18 cellular contexts compared by ENCODE assay signal in the genomic region with DNA sequence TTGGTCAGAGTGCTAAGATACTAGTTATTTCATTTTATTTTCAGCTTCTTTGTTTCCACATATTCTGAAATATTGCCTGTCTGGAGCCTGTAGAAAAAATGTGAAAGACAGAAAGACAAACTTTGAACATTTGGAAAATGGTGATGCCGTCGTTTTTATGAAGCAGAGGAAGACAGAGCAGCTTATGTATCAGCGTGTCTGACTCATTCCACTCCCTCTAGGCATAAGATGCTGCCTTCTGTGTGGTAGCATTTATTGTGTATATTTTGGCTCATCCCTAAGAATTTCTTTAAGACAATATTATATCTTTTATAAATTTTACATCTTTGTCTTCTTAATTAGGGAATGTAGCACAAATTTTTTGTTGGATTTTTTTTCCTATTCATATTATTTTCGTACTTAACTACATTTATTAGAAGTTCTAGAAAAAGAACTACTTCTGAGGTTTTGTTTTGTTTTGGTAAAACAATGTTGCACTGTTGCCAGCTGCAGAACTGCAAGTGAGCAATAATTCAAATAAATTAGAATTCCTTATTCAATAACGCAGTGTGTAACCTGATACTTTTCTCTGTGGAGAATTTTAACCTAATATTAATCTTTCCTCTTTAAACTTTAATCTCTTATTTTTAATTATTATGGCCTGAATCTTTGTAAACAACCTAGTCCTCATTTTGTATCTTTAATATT.
A peak's percentile ranks its signal among the peaks of the same experiment; 100 is the strongest.
DNase-seq lines count a peak whose midpoint lies in the region; ATAC-seq and TF ChIP-seq lines count a peak whose summit lies in the region.
"Had no signal": no experiment of that assay in that cellular context is flagged by ENCODE, and none has a peak within 500 bp of the region (broad histone marks: within the 10 kb centered on the region; RNA-seq: fewer than 3 reads in every experiment).

No MANE protein-coding gene starts in this region.

- peak; percentile 8 for DNase-seq in ACHN
- peak; percentile 69 for DNase-seq in HT1080 (ENCODE audit: low read depth)
- DNase-seq in brain microvascular endothelial cell, result peak; percentile 57
- DNase-seq in globus pallidus (ENCODE audit: low spot score), result peak; percentile 50
- no peak for DNase-seq in ureter (ENCODE audit: low spot score)
- DNase-seq in DMS53 treated with DMSO at 0.1 percent for 48 hours (lab: John Stamatoyannopoulos, UW; ENCODE audit: unreplicated experiment), result no peak
- no peak for DNase-seq in CD8-positive, alpha-beta T cell
- DNase-seq in effector memory CD4-positive, alpha-beta T cell, result no peak
- DNase-seq: activated CD4-positive, alpha-beta T cell treated with anti-CD3 and anti-CD28 coated beads for 36 hours; activated T-cell treated with anti-CD3 and anti-CD28 coated beads, Interleukin-2, amount 50 U/mL, for 72 hours; NCI-H1930; nephron progenitor cell; NK-92 treated with Interleukin-12 subunit alpha and Interleukin-12 subunit beta, amount 100 ng/mL, for 24 hours; T-cell had no signal

- H3K27ac ChIP-seq in brain microvascular endothelial cell, result no peak overlapping the region
- no peak overlapping the region for H3K27ac ChIP-seq in CD8-positive, alpha-beta T cell (ENCODE audit: low read depth, low read length)
- H3K27ac ChIP-seq in effector memory CD4-positive, alpha-beta T cell (ENCODE audit: insufficient read depth, low read length, poor library complexity, severe bottlenecking), result no peak overlapping the region
- H3K27ac ChIP-seq: BLaER1, gastroesophageal sphincter had no signal

- POLR2A ChIA-PET in CD8-positive, alpha-beta T cell (lab: Charles Lee), result interaction anchor here (0.6 to 0.9 kb wide), 3 partner anchors 346 to 509 kb away, joined by 3 read pairs; no protein-coding TSS in a partner anchor

- no peak overlapping the region for H3K4me3 Mint-ChIP-seq in CD8-positive, alpha-beta T cell
- H3K4me3 Mint-ChIP-seq: activated CD4-positive, alpha-beta T cell treated with anti-CD3 and anti-CD28 coated beads for 36 hours; activated T-cell treated with anti-CD3 and anti-CD28 coated beads, Interleukin-2, amount 50 U/mL, for 72 hours; brain; nephron progenitor cell; T-cell had no signal

- H3K9me3 Mint-ChIP-seq in CD8-positive, alpha-beta T cell, result no peaks in the 10 kb centered on the region
- H3K9me3 Mint-ChIP-seq: activated T-cell treated with anti-CD3 and anti-CD28 coated beads, Interleukin-2, amount 50 U/mL, for 72 hours; brain; nephron progenitor cell; T-cell had no signal

- H3K27ac Mint-ChIP-seq in CD8-positive, alpha-beta T cell, result no peak overlapping the region
- H3K27ac Mint-ChIP-seq: activated CD4-positive, alpha-beta T cell treated with anti-CD3 and anti-CD28 coated beads for 36 hours; activated T-cell treated with anti-CD3 and anti-CD28 coated beads, Interleukin-2, amount 50 U/mL, for 72 hours; T-cell had no signal

- intact Hi-C loops in CD8-positive, alpha-beta T cell (cut with DNase I, micrococcal nuclease), result loop anchor here (2.0 to 10.0 kb wide), 6 partner anchors 183 to 1449 kb away; no protein-coding TSS in a partner anchor

- ATAC-seq in CD8-positive, alpha-beta T cell, result no peak
- ATAC-seq: activated CD4-positive, alpha-beta T cell treated with anti-CD3 and anti-CD28 coated beads for 36 hours; activated T-cell treated with anti-CD3 and anti-CD28 coated beads, Interleukin-2, amount 50 U/mL, for 72 hours; gastroesophageal sphincter; K562; T-cell had no signal

- in situ Hi-C loops in ACHN (cut with HindIII; ENCODE audit: low pct_ligation_motif_present, low pct_unique_long_range_greater_than_20kb, low sequenced_read_pairs), result no loop called here
- in situ Hi-C loops in brain microvascular endothelial cell (cut with HindIII; ENCODE audit: low pct_ligation_motif_present, low sequenced_read_pairs), result no loop called here

- TF ChIP-seq CTCF in brain microvascular endothelial cell (IDR thresholded peaks at IDR 0.05; ENCODE audit: low read depth, low read length, missing control alignments), result no peak
- no peak for TF ChIP-seq CTCF in CD8-positive, alpha-beta T cell (IDR thresholded peaks at IDR 0.05)

- no peaks in the 10 kb centered on the region for H3K27me3 Mint-ChIP-seq in CD8-positive, alpha-beta T cell (ENCODE audit: low read depth)
- H3K27me3 Mint-ChIP-seq: activated CD4-positive, alpha-beta T cell treated with anti-CD3 and anti-CD28 coated beads for 36 hours; brain; T-cell had no signal

- peaks cover 7% of the 10 kb centered on the region for H3K4me1 Mint-ChIP-seq in CD8-positive, alpha-beta T cell (ENCODE audit: low read depth)

- no peaks in the 10 kb centered on the region for H3K36me3 ChIP-seq in brain microvascular endothelial cell (replicated peaks)
- H3K36me3 ChIP-seq in CD8-positive, alpha-beta T cell (ENCODE audit: insufficient read depth, low read length), result peaks cover 3% of the 10 kb centered on the region
- no peaks in the 10 kb centered on the region for H3K36me3 ChIP-seq in effector memory CD4-positive, alpha-beta T cell (ENCODE audit: control insufficient read depth, insufficient read depth, low read length)
- H3K36me3 ChIP-seq: BLaER1, gastroesophageal sphincter had no signal

- no peaks in the 10 kb centered on the region for H3K4me1 ChIP-seq in CD8-positive, alpha-beta T cell (ENCODE audit: insufficient read depth, low read length)
- H3K4me1 ChIP-seq in effector memory CD4-positive, alpha-beta T cell (ENCODE audit: control insufficient read depth, insufficient read depth, low read length, poor library complexity, severe bottlenecking), result no peaks in the 10 kb centered on the region
- H3K4me1 ChIP-seq: gastroesophageal sphincter had no signal

- CTCF ChIA-PET in CD8-positive, alpha-beta T cell (lab: Charles Lee), result interaction anchor here (0.9 to 2.0 kb wide), 4 partner anchors 143 to 581 kb away, joined by 3 to 10 read pairs (median 3); no protein-coding TSS in a partner anchor

- H3K27me3 ChIP-seq in brain microvascular endothelial cell (replicated peaks), result no peaks in the 10 kb centered on the region
- H3K27me3 ChIP-seq in CD8-positive, alpha-beta T cell (ENCODE audit: insufficient read depth, low read length), result no peaks in the 10 kb centered on the region
- no peaks in the 10 kb centered on the region for H3K27me3 ChIP-seq in effector memory CD4-positive, alpha-beta T cell (replicated peaks; ENCODE audit: control insufficient read depth, insufficient read depth, low read length, poor library complexity, severe bottlenecking)
- H3K27me3 ChIP-seq: BLaER1, gastroesophageal sphincter had no signal

- H3K9me3 ChIP-seq in CD8-positive, alpha-beta T cell (ENCODE audit: low read length), result no peaks in the 10 kb centered on the region
- H3K9me3 ChIP-seq in effector memory CD4-positive, alpha-beta T cell (ENCODE audit: control insufficient read depth, low read length), result no peaks in the 10 kb centered on the region
- H3K9me3 ChIP-seq: BLaER1, gastroesophageal sphincter had no signal

- H3K36me3 Mint-ChIP-seq in CD8-positive, alpha-beta T cell, result peaks cover 24% of the 10 kb centered on the region
- H3K36me3 Mint-ChIP-seq: brain had no signal

- H3K4me3 ChIP-seq in brain microvascular endothelial cell (ENCODE audit: low read depth, low read length), result no peak overlapping the region
- no peak overlapping the region for H3K4me3 ChIP-seq in CD8-positive, alpha-beta T cell (ENCODE audit: low read depth, low read length)
- no peak overlapping the region for H3K4me3 ChIP-seq in effector memory CD4-positive, alpha-beta T cell (ENCODE audit: insufficient read depth, low read depth, low read length, poor library complexity, severe bottlenecking)
- H3K4me3 ChIP-seq: BLaER1, gastroesophageal sphincter, K562 had no signal

Comparison
In these comparisons a context has a peak if more than half of its experiments do, and no peak if none do; other contexts are left out.
1. DNase-seq: peak in ACHN (single experiment), HT1080 (single experiment), brain microvascular endothelial cell (single experiment) and globus pallidus (single experiment); none in ureter (single experiment), DMS53 treated with DMSO at 0.1 percent for 48 hours (single experiment), CD8-positive, alpha-beta T cell (0 of 7) and effector memory CD4-positive, alpha-beta T cell (0 of 3).